ENCODE assay signal across 12 cellular contexts in genomic region chr16:11994187-11995119, GRCh38. TPM values are rescaled to one million over a fixed set of nuclear protein-coding genes. Genes with fewer than 3 reads are reported as not detected.
DNase-seq lines count a peak whose midpoint lies in the region; ATAC-seq, FAIRE-seq and TF ChIP-seq lines count a peak whose summit lies in the region.
"Had no signal": no experiment of that assay in that cellular context is flagged by ENCODE, and none has a peak within 500 bp of the region (broad histone marks: within the 10 kb centered on the region; RNA-seq: fewer than 3 reads in every experiment).

No MANE protein-coding gene starts in this region.

- H3K4me3 ChIP-seq in kidney (ENCODE audit: low read length in 2 of 2) = peak overlapping the region; percentile 25 to 28
- H3K4me3 ChIP-seq in spleen = no peak overlapping the region
- H3K4me3 ChIP-seq in prostate gland = no peak overlapping the region

- H3K4me1 ChIP-seq in kidney (ENCODE audit: control insufficient read depth in 1 of 2, insufficient read depth in 1 of 2, low read depth in 1 of 2, low read length in 2 of 2) = peaks cover 52 to 55% of the 10 kb centered on the region in 2 donors
- peaks cover 15 to 99% (median 44%) of the 10 kb centered on the region in 6 donors for H3K4me1 ChIP-seq in spleen
- no peaks in the 10 kb centered on the region for H3K4me1 ChIP-seq in prostate gland (replicated peaks)

- ATAC-seq in HG03108 (IDR thresholded peaks at IDR 0.05; ENCODE audit: unreplicated experiment) (peak; percentile 37), GM21423 (IDR thresholded peaks at IDR 0.05; ENCODE audit: unreplicated experiment) (no peak)

- no peaks in the 10 kb centered on the region for H3K9me3 ChIP-seq in kidney (ENCODE audit: control insufficient read depth in 1 of 2, low read length in 2 of 2)
- no peaks in the 10 kb centered on the region for H3K9me3 ChIP-seq in spleen
- no peaks in the 10 kb centered on the region for H3K9me3 ChIP-seq in prostate gland

- no peak for FAIRE-seq in kidney (lab: Jason Lieb, UNC)

- WGBS in spleen, 5 donors = 52 to 70% (median 56%) methylated on average over 7 of the region's 7 CpGs
- 85% methylated on average over 7 of the region's 7 CpGs for WGBS in prostate gland

- TF ChIP-seq CTCF in kidney (IDR thresholded peaks at IDR 0.05; ENCODE audit: borderline replicate concordance, extremely low read depth, insufficient read depth) (no peak), spleen (IDR thresholded peaks at IDR 0.05 in 8 of 11, conservative IDR thresholded peaks at IDR 0.05 in 3 of 11) (peak in 1 of 11 experiments; percentile 22), prostate gland (IDR thresholded peaks at IDR 0.05) (no peak)

- H3K27ac ChIP-seq in angular gyrus (ENCODE audit: low read depth, low read length) = peak overlapping the region; percentile 64
- H3K27ac ChIP-seq in kidney (ENCODE audit: low read depth in 2 of 2, low read length in 2 of 2) = peak overlapping the region; percentile 51 to 62
- peak overlapping the region in 7 of 8 donors; percentile 50 to 83 (median 71) for H3K27ac ChIP-seq in spleen
- no peak overlapping the region for H3K27ac ChIP-seq in prostate gland

- no peak for TF ChIP-seq POLR2A in spleen (IDR thresholded peaks at IDR 0.05)
- TF ChIP-seq POLR2A in prostate gland (IDR thresholded peaks at IDR 0.05) = no peak

- H3K9ac ChIP-seq in kidney (ENCODE audit: low read length in 2 of 2) = peak overlapping the region in 1 of 2 donors; percentile 37

- intact Hi-C loops in kidney (cut with DNase I) (no loop called here), spleen (cut with DNase I; ENCODE audit: low total_unique reads) (no loop called here), prostate gland (cut with DNase I) (no loop called here)

- DNase-seq in kidney = no peak
- DNase-seq in spleen = peak; percentile 78
- no peak for DNase-seq in T-helper 9 cell
- DNase-seq in prostate gland (ENCODE audit: low spot score) = no peak
- no peak for DNase-seq in NCI-H187 (lab: John Stamatoyannopoulos, UW)
- DNase-seq: activated CD4-positive, alpha-beta T cell treated with anti-CD3 and anti-CD28 coated beads, Interleukin-2, amount 50 U/mL, for 48 hours; cortex of kidney; NCI-H2081 treated with DMSO at 0.1 percent for 48 hours; nephron progenitor cell had no signal

- no peaks in the 10 kb centered on the region for H3K36me3 ChIP-seq in kidney (ENCODE audit: control insufficient read depth in 1 of 2, insufficient read depth in 2 of 2, low read length in 2 of 2)
- peaks cover 0 to 15% (median 0%) of the 10 kb centered on the region in 6 donors for H3K36me3 ChIP-seq in spleen
- H3K36me3 ChIP-seq in prostate gland = no peaks in the 10 kb centered on the region

- H3K27me3 ChIP-seq in spleen (replicated peaks in 1 of 7) (no peaks in the 10 kb centered on the region), prostate gland (replicated peaks; ENCODE audit: insufficient read depth) (no peaks in the 10 kb centered on the region)

RNA-seq across cellular contexts. Expression of gene SNX29, which starts 17.9 kb away (rescaled TPM):
- 107 TPM for total RNA-seq in kidney
- polyA plus RNA-seq in kidney (ENCODE audit: insufficient read depth, low read depth, low replicate concordance) = 14.3 TPM
- 10 to 100 TPM; 42.5 to 91.9 (median 78.5) TPM for total RNA-seq in spleen
- polyA plus RNA-seq in spleen = 1 to 10 TPM; 5.7 to 6.9 (median 6.9) TPM
- total RNA-seq in prostate gland = 10 to 100 TPM; 11.8 to 24.7 TPM

RNA-seq across cellular contexts. Expression of gene TNFRSF17, which starts 29.4 kb away (rescaled TPM):
- total RNA-seq in kidney (3.0 TPM), spleen (10 to 100 TPM in 2 of 7 donors, 1 to 10 TPM in 5; 4.8 to 20.1 (median 7.5) TPM), prostate gland (1 to 10 TPM in 1 of 2 donors, not detected in 1; 1.0 TPM)
- polyA plus RNA-seq in kidney (ENCODE audit: insufficient read depth, low read depth, low replicate concordance) (not detected), spleen (10 to 100 TPM in 2 of 3 donors, 1 to 10 TPM in 1; 9.5 to 15.1 (median 14.7) TPM)

RNA-seq across cellular contexts. Expression of gene NPIPB2, which starts 52.6 kb away (rescaled TPM):
- total RNA-seq in kidney (12.4 TPM), spleen (10 to 100 TPM in 5 of 7 donors, 1 to 10 TPM in 2; 5.7 to 23.7 (median 13.5) TPM), prostate gland (10 to 100 TPM in 1 of 2 donors, under 1 TPM in 1; 0.64 to 11.2 TPM)
- polyA plus RNA-seq in kidney (ENCODE audit: insufficient read depth, low read depth, low replicate concordance) (4.9 TPM), spleen (1 to 10 TPM; 4.0 to 6.1 (median 5.1) TPM)

Comparison
In these comparisons a context has a peak if more than half of its experiments do, and no peak if none do; other contexts are left out.
1. H3K27ac ChIP-seq: peak in angular gyrus (single experiment), kidney (2 of 2) and spleen (7 of 8); none in prostate gland (0 of 2).
2. H3K4me3 ChIP-seq: peak in kidney (2 of 2); none in spleen (0 of 8) and prostate gland (0 of 2).